In genomic region chr7:70037171-70037933, GRCh38 we compare ENCODE assay signal across 16 cellular contexts.
"Had no signal": no experiment of that assay in that cellular context is flagged by ENCODE, and none has a peak within 500 bp of the region (broad histone marks: within the 10 kb centered on the region; RNA-seq: fewer than 3 reads in every experiment).

No MANE protein-coding gene starts in this region.

- H3K79me2 ChIP-seq: hepatocyte had no signal

- H3K27ac ChIP-seq: body of pancreas, epithelial cell of prostate, hepatocyte, neural progenitor cell, prostate gland, right atrium auricular region, thyroid gland, WERI-Rb-1 had no signal

- H3K4me2 ChIP-seq: hepatocyte had no signal

- H2AFZ ChIP-seq: hepatocyte, neural progenitor cell had no signal

- ATAC-seq: body of pancreas; effector memory CD8-positive, alpha-beta T cell; left cardiac atrium; naive thymus-derived CD4-positive, alpha-beta T cell had no signal

- H3K27me3 ChIP-seq: body of pancreas, hepatocyte, neural progenitor cell, right atrium auricular region, thyroid gland had no signal

- DNase-seq: activated CD4-positive, alpha-beta T cell treated with anti-CD3 and anti-CD28 coated beads for 1 hour; activated CD4-positive, alpha-beta T cell treated with anti-CD3 and anti-CD28 coated beads, Interleukin-2, amount 50 U/mL, for 4 hours; activated gamma-delta T cell; body of pancreas; effector memory CD8-positive, alpha-beta T cell; left cardiac atrium; naive thymus-derived CD4-positive, alpha-beta T cell; stimulated activated CD4-positive, alpha-beta T cell treated with anti-CD3 and anti-CD28 coated beads, Interleukin-2, amount 100 ng/mL, for 24 hours; stimulated activated naive CD4-positive, alpha-beta T cell treated with Interleukin-2 at 50 U/mL for 16 hours; thyroid gland; WERI-Rb-1 had no signal

- H3K36me3 ChIP-seq: neural progenitor cell, prostate gland, right atrium auricular region, thyroid gland, WERI-Rb-1 had no signal

- H3K9me3 ChIP-seq: body of pancreas, prostate gland, right atrium auricular region, thyroid gland had no signal

- H3K9ac ChIP-seq: neural progenitor cell had no signal

- H3K4me1 ChIP-seq: body of pancreas, prostate gland, right atrium auricular region, thyroid gland had no signal

- H3K4me3 ChIP-seq: body of pancreas, hepatocyte, neural progenitor cell, prostate gland, right atrium auricular region, thyroid gland had no signal
